ENCODE assay signal across 8 cellular contexts in the genomic region with DNA sequence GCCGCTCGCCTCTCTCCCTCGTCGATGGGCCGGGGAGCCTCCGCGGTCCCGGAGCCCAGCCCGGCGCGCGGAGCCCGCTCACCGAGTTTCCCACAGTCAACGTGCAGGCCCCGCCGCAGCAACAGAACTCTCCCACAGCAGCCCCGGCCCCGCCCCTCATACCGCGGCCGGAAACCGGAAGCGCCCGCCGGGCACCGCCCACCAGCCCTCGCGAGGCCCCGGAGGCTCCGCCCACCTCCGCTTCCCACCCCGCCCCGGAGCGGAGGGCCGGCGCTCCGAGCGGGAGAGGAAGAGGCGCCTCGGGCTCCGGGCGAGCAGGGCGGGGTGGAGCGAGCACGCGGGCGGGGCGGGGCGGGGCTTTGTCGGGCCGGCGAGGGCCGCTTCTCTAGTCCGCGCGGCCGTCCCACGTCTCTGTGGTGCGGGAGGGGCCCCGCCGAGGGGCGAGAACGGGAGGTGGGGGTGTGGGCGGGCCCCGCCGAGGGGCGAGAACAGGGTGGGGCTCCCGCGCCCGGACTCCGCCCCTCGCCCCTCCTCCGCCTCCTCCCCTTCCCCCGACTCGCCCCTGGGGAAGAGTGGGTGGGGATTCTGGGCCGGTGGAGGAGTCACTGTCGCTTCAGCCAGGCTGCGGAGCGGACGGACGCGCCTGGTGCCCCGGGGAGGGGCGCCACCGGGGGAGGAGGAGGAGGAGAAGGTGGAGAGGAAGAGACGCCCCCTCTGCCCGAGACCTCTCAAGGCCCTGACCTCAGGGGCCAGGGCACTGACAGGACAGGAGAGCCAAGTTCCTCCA. TPM values are rescaled to one million over a fixed set of nuclear protein-coding genes. Genes with fewer than 3 reads are reported as not detected.
DNase-seq lines count a peak whose midpoint lies in the region; ATAC-seq and TF ChIP-seq lines count a peak whose summit lies in the region.

A gene (plus strand): TSS at position 605 of the 787 bp plus-strand sequence. CDS start 411 bp downstream, outside the sequence.
A gene (minus strand): TSS at position 136 of the 787 bp plus-strand sequence. CDS start 1,143 bp downstream, outside the sequence.

- no peaks in the 10 kb centered on the region for H3K9me3 Mint-ChIP-seq in CD8-positive, alpha-beta memory T cell
- H3K9me3 Mint-ChIP-seq in mesothelial cell of epicardium, result no peaks in the 10 kb centered on the region

- H3K4me3 ChIP-seq in CD8-positive, alpha-beta memory T cell (ENCODE audit: low read length), result peak within 1 kb of the TSS; percentile 44
- H3K4me3 ChIP-seq in NT2/D1 (ENCODE audit: insufficient read length, low read depth), result peak within 1 kb of the TSS; percentile 51

- peaks cover 0 to 1% of the 10 kb centered on the region in 2 donors for H3K27me3 Mint-ChIP-seq in CD8-positive, alpha-beta memory T cell
- H3K27me3 Mint-ChIP-seq in mesothelial cell of epicardium (ENCODE audit: low read depth), result no peaks in the 10 kb centered on the region

- no peaks in the 10 kb centered on the region for H3K27me3 ChIP-seq in CD8-positive, alpha-beta memory T cell (ENCODE audit: insufficient read depth, low read length, poor library complexity, severe bottlenecking)
- no peaks in the 10 kb centered on the region for H3K27me3 ChIP-seq in NT2/D1 (ENCODE audit: insufficient read depth, insufficient read length)

- H3K4me3 Mint-ChIP-seq in CD8-positive, alpha-beta memory T cell, result peak within 1 kb of the TSS; percentile 85 to 94 (median 86)
- H3K4me3 Mint-ChIP-seq in mesothelial cell of epicardium, result peak within 1 kb of the TSS; percentile 79

- POLR2A ChIA-PET in CD8-positive, alpha-beta memory T cell (lab: Charles Lee), result interaction anchor here (0.5 kb wide), 1 partner anchor 8 kb away, joined by 4 read pairs; no protein-coding TSS in a partner anchor

- H3K4me1 Mint-ChIP-seq in CD8-positive, alpha-beta memory T cell, result peaks cover 26 to 51% (median 35%) of the 10 kb centered on the region in 3 donors
- H3K4me1 Mint-ChIP-seq in mesothelial cell of epicardium, result peaks cover 18% of the 10 kb centered on the region

- peak within 1 kb of the TSS; percentile 70 for H3K27ac ChIP-seq in CD8-positive, alpha-beta memory T cell (ENCODE audit: low read depth, low read length)

- H3K9ac ChIP-seq in NT2/D1 (ENCODE audit: insufficient read length, low read depth), result peak within 1 kb of the TSS; percentile 77

- no peak for TF ChIP-seq CTCF in mesothelial cell of epicardium (IDR thresholded peaks at IDR 0.05; ENCODE audit: unreplicated experiment)

- H3K36me3 ChIP-seq in CD8-positive, alpha-beta memory T cell (ENCODE audit: insufficient read depth, low read length), result peaks cover 13% of the 10 kb centered on the region
- H3K36me3 ChIP-seq in NT2/D1 (ENCODE audit: insufficient read depth, insufficient read length, low read length), result peaks cover 30% of the 10 kb centered on the region

- ATAC-seq in GM19467 (IDR thresholded peaks at IDR 0.05; ENCODE audit: unreplicated experiment), result peak; percentile 52

- CTCF ChIA-PET in CD8-positive, alpha-beta memory T cell (lab: Charles Lee), result no interaction called here

- no peaks in the 10 kb centered on the region for H3K9me3 ChIP-seq in CD8-positive, alpha-beta memory T cell (ENCODE audit: low read length)
- H3K9me3 ChIP-seq in NT2/D1 (ENCODE audit: insufficient read depth, low read length), result no peaks in the 10 kb centered on the region

- peaks cover 2 to 22% (median 4%) of the 10 kb centered on the region in 3 donors for H3K36me3 Mint-ChIP-seq in CD8-positive, alpha-beta memory T cell
- peaks cover 4% of the 10 kb centered on the region for H3K36me3 Mint-ChIP-seq in mesothelial cell of epicardium

- peak; percentile 81 to 91 (median 89) for DNase-seq in CD8-positive, alpha-beta memory T cell
- peak; percentile 42 for DNase-seq in HS-5 (ENCODE audit: low read depth)
- DNase-seq in NT2/D1 (ENCODE audit: low read depth, low spot score), result peak; percentile 54
- DNase-seq in activated CD8-positive, alpha-beta memory T cell treated with anti-CD3 and anti-CD28 coated beads, Interleukin-2, amount 50 U/mL, for 1 hour (ENCODE audit: extremely low read depth), result peak; percentile 47
- DNase-seq in mesothelial cell of epicardium (ENCODE audit: low spot score in 2 of 2, unreplicated experiment in 2 of 2), result peak; percentile 83 to 92
- DNase-seq in stimulated activated CD8-positive, alpha-beta memory T cell treated with anti-CD3 and anti-CD28 coated beads, Interleukin-15, amount 100 ng/mL, for 24 hours (ENCODE audit: low read depth), result peak; percentile 66

- peak within 1 kb of the TSS; percentile 71 to 92 (median 84) for H3K27ac Mint-ChIP-seq in CD8-positive, alpha-beta memory T cell
- peak within 1 kb of the TSS; percentile 93 for H3K27ac Mint-ChIP-seq in mesothelial cell of epicardium

- in situ Hi-C loops in endometrial microvascular endothelial cells (cut with HindIII; ENCODE audit: inconsistent ontology term, low pct_unique_long_range_greater_than_20kb, low sequenced_read_pairs), result no loop called here

- peaks cover 17% of the 10 kb centered on the region for H3K4me1 ChIP-seq in CD8-positive, alpha-beta memory T cell (ENCODE audit: insufficient read depth, low read length)
- peaks cover 8% of the 10 kb centered on the region for H3K4me1 ChIP-seq in NT2/D1 (ENCODE audit: insufficient read depth, insufficient read length)

RNA-seq across cellular contexts. Expression of the first gene that starts in this region (rescaled TPM):
- 1 to 10 TPM; 3.9 to 4.1 TPM for total RNA-seq in CD8-positive, alpha-beta memory T cell
- polyA plus RNA-seq in CD8-positive, alpha-beta memory T cell, result 3.4 TPM
- total RNA-seq in endometrial microvascular endothelial cells (ENCODE audit: inconsistent ontology term) (11.7 TPM), mesothelial cell of epicardium (15.4 to 18.3 TPM (median 15.4 TPM) in 3 replicates)

RNA-seq across cellular contexts. Expression of the second gene that starts in this region (rescaled TPM):
- 100 to 1,000 TPM; 140 to 153 TPM for total RNA-seq in CD8-positive, alpha-beta memory T cell
- polyA plus RNA-seq in CD8-positive, alpha-beta memory T cell, result 333 TPM
- total RNA-seq in endometrial microvascular endothelial cells (ENCODE audit: inconsistent ontology term) (282 TPM), mesothelial cell of epicardium (116 to 121 TPM (median 118 TPM) in 3 replicates)

Comparison
In these comparisons a context has a peak if more than half of its experiments do, and no peak if none do; other contexts are left out.
1. Peak in every context shown above with its lines: DNase-seq, ATAC-seq, H3K4me3 ChIP-seq and H3K27ac ChIP-seq.